21 cellular contexts compared by ENCODE assay signal in genomic region chr11:108818971-108819370, GRCh38.
"Had no signal": no experiment of that assay in that cellular context is flagged by ENCODE, and none has a peak within 500 bp of the region (broad histone marks: within the 10 kb centered on the region; RNA-seq: fewer than 3 reads in every experiment).

No MANE protein-coding gene starts in this region.

- DNase-seq: activated CD4-positive, alpha-beta T cell treated with anti-CD3 and anti-CD28 coated beads, Interleukin-2, amount 10 ng/mL, durations not matched to agents 7 days and 5 days; activated CD8-positive, alpha-beta memory T cell treated with anti-CD3 and anti-CD28 coated beads, Interleukin-2, amount 50 U/mL, for 4 hours; activated naive CD4-positive, alpha-beta T cell treated with anti-CD3 and anti-CD28 coated beads for 36 hours; activated naive CD8-positive, alpha-beta T cell treated with anti-CD3 and anti-CD28 coated beads, Interleukin-2, amount 50 U/mL, for 24 hours; activated T-cell treated with anti-CD3 and anti-CD28 coated beads, Interleukin-2, amount 50 U/mL, for 4 hours; aorta; brain microvascular endothelial cell; cortex of kidney; heart left ventricle; left lung; mammary epithelial cell; nephron progenitor cell; nucleus accumbens; stimulated activated CD4-positive, alpha-beta T cell treated with anti-CD3 and anti-CD28 coated beads, Interleukin-4, amount 100 ng/mL, for 1 hour; stimulated activated naive CD8-positive, alpha-beta T cell treated with anti-CD3 and anti-CD28 coated beads, Interleukin-15, amount 100 ng/mL, for 72 hours; transverse colon; uterus had no signal

- H3K27ac Mint-ChIP-seq: activated CD4-positive, alpha-beta T cell treated with anti-CD3 and anti-CD28 coated beads, Interleukin-2, amount 10 ng/mL, durations not matched to agents 7 days and 5 days; activated naive CD4-positive, alpha-beta T cell treated with anti-CD3 and anti-CD28 coated beads for 36 hours; activated naive CD8-positive, alpha-beta T cell treated with anti-CD3 and anti-CD28 coated beads, Interleukin-2, amount 50 U/mL, for 24 hours; nephron progenitor cell; progenitor cell of endocrine pancreas had no signal

- ATAC-seq: activated CD4-positive, CD25-positive, alpha-beta regulatory T cell treated with anti-CD3 and anti-CD28 coated beads, Interleukin-2, amount 50 U/mL, for 24 hours; activated naive CD8-positive, alpha-beta T cell treated with anti-CD3 and anti-CD28 coated beads, Interleukin-2, amount 50 U/mL, for 24 hours; activated T-cell treated with anti-CD3 and anti-CD28 coated beads, Interleukin-2, amount 50 U/mL, for 4 hours; gastroesophageal sphincter; heart left ventricle; left lung; stimulated activated naive CD8-positive, alpha-beta T cell treated with anti-CD3 and anti-CD28 coated beads, Interleukin-15, amount 100 ng/mL, for 72 hours had no signal

- H3K9me3 Mint-ChIP-seq: activated CD4-positive, alpha-beta T cell treated with anti-CD3 and anti-CD28 coated beads, Interleukin-2, amount 10 ng/mL, durations not matched to agents 7 days and 5 days; activated naive CD4-positive, alpha-beta T cell treated with anti-CD3 and anti-CD28 coated beads for 36 hours; activated naive CD8-positive, alpha-beta T cell treated with anti-CD3 and anti-CD28 coated beads, Interleukin-2, amount 50 U/mL, for 24 hours; activated T-cell treated with anti-CD3 and anti-CD28 coated beads, Interleukin-2, amount 50 U/mL, for 4 hours; central memory CD8-positive, alpha-beta T cell had no signal
